15 cellular contexts compared by ENCODE assay signal in the genomic region with DNA sequence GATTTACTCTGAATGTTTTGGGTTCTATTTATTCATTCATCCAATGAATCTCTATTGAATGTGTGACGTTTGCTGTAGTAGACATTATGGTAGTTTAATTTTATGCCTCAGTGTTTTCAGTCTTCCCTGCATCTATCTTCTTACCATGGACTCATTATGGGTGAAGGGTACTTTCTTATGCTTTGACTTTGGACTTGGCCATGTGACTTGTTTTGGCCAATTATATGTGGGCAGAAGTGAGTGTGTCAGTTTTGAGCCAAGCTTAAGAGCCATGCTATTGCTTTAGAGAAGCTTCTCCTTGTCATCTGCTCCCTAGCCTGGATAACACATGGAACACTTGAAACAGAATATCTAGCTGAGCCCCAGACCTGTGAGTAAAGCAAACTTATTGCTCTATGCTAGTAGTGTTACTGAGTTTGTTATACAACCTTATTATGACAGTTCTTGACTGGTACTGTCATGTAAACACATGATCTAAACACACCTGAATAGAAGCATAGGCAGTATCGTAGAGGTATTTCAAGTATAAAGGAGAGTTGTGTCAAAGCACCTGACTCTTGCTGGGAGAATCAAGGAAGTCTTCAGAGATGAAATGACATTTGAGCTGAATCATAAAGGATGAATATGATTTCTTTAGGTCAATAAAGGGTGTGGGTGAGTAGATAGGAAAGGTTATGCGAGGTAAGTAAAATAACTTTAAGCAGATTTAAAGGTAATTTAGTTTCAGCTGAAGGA.
A peak's percentile ranks its signal among the peaks of the same experiment; 100 is the strongest.
DNase-seq lines count a peak whose midpoint lies in the region; ATAC-seq, FAIRE-seq and TF ChIP-seq lines count a peak whose summit lies in the region.
"Had no signal": no experiment of that assay in that cellular context is flagged by ENCODE, and none has a peak within 500 bp of the region (broad histone marks: within the 10 kb centered on the region; RNA-seq: fewer than 3 reads in every experiment).

No MANE protein-coding gene starts in this region.

- H3K9me1 ChIP-seq in K562 (ENCODE audit: control insufficient read depth, insufficient read depth, low read length): no peaks in the 10 kb centered on the region

- no peak overlapping the region for H3K27ac ChIP-seq in K562 (ENCODE audit: extremely low read depth, low read depth, low read length)
- peak overlapping the region in 2 of 4 donors; percentile 29 to 41 for H3K27ac ChIP-seq in transverse colon
- H3K27ac ChIP-seq in caudate nucleus (ENCODE audit: low read depth, low read length): no peak overlapping the region
- H3K27ac ChIP-seq: GM23248 had no signal

- TF ChIP-seq CTCF in Calu3 (IDR thresholded peaks at IDR 0.05; ENCODE audit: unreplicated experiment) (no peak), K562 (IDR thresholded peaks at IDR 0.05 in 2 of 3, conservative IDR thresholded peaks at IDR 0.05 in 1 of 3; ENCODE audit: insufficient read depth in 2 of 3, low read depth in 1 of 3, low read length in 3 of 3) (no peak), glutamatergic neuron (IDR thresholded peaks at IDR 0.05; ENCODE audit: partially characterized antibody, unreplicated experiment) (no peak), transverse colon (IDR thresholded peaks at IDR 0.05) (no peak)

- H3K4me1 Mint-ChIP-seq in Calu3 (ENCODE audit: low read depth, unreplicated experiment): peaks cover 24% of the 10 kb centered on the region
- peaks cover 47% of the 10 kb centered on the region for H3K4me1 Mint-ChIP-seq in glutamatergic neuron (ENCODE audit: low read depth, unreplicated experiment)
- no peaks in the 10 kb centered on the region for H3K4me1 Mint-ChIP-seq in stimulated activated memory B cell treated with anti-CD40 and anti-IgM and Interleukin-4, amounts not matched to agents 10 μg/mL and 1 μg/mL and 100 μg/mL, for 72 hours
- H3K4me1 Mint-ChIP-seq: B cell, IgD-negative memory B cell had no signal

- H3K4me2 ChIP-seq in K562 (ENCODE audit: insufficient read depth, low read length): no peak overlapping the region

- DNase-seq in Calu3: no peak
- peak; percentile 86 for DNase-seq in DMS 273 treated with DMSO at 0.1 percent for 48 hours (lab: John Stamatoyannopoulos, UW)
- no peak for DNase-seq in K562 (ENCODE audit: extremely low read depth in 1 of 4, low spot score in 3 of 4)
- DNase-seq in glutamatergic neuron: no peak
- DNase-seq in transverse colon: no peak
- no peak for DNase-seq in caudate nucleus (lab: John Stamatoyannopoulos, UW)
- no peak for DNase-seq in HTR-8/SVneo (ENCODE audit: insufficient read length, low spot score)
- DNase-seq: C1 segment of cervical spinal cord; CD4-positive, alpha-beta T cell; GM23248 had no signal

- H3K36me3 ChIP-seq in K562 (ENCODE audit: control insufficient read depth, insufficient read depth, low read length) (no peaks in the 10 kb centered on the region), transverse colon (no peaks in the 10 kb centered on the region)

- no peaks in the 10 kb centered on the region for H4K20me1 ChIP-seq in K562 (replicated peaks; ENCODE audit: control insufficient read depth, insufficient read depth, low read length)

- no peak overlapping the region for H3K9ac ChIP-seq in K562 (ENCODE audit: insufficient read depth in 1 of 2, low read depth in 2 of 2, low read length in 2 of 2)
- H3K9ac ChIP-seq: GM23248 had no signal

- BruUV-seq in Calu3 (replicated peaks; lab: Mats Ljungman, UMichigan) (no TSS peak), K562 (replicated peaks; lab: Mats Ljungman, UMichigan) (no TSS peak)

- in situ Hi-C loops in K562 (cut with MboI): no loop called here
- in situ Hi-C loops in transverse colon (cut with MboI; ENCODE audit: low pct_ligation_motif_present in 1 of 4, low pct_unique_long_range_greater_than_20kb in 1 of 4, low sequenced_read_pairs in 3 of 4): no loop called here

- no peak for TF ChIP-seq RAD21 in K562 (CRISPR knock-in tag; conservative IDR thresholded peaks at IDR 0.05 in 1 of 2, IDR thresholded peaks at IDR 0.05 in 1 of 2)

- 64% methylated on average over 3 of the region's 3 CpGs for WGBS in K562 (ENCODE audit: insufficient coverage, low coverage, missing lambda C conversion rate)
- WGBS in transverse colon (ENCODE audit: low coverage in 1 of 2), 2 donors: 49 to 60% methylated on average over 3 of the region's 3 CpGs

- no peaks in the 10 kb centered on the region for H3K36me3 Mint-ChIP-seq in Calu3 (ENCODE audit: insufficient read depth, unreplicated experiment)
- no peaks in the 10 kb centered on the region for H3K36me3 Mint-ChIP-seq in glutamatergic neuron (ENCODE audit: unreplicated experiment)
- H3K36me3 Mint-ChIP-seq in stimulated activated memory B cell treated with anti-CD40 and anti-IgM and Interleukin-4, amounts not matched to agents 10 μg/mL and 1 μg/mL and 100 μg/mL, for 72 hours: no peaks in the 10 kb centered on the region
- H3K36me3 Mint-ChIP-seq: IgD-negative memory B cell had no signal

- TF ChIP-seq POLR2A in K562 (conservative IDR thresholded peaks at IDR 0.05): no peak
- TF ChIP-seq POLR2A in transverse colon (IDR thresholded peaks at IDR 0.05): no peak

- H3K4me1 ChIP-seq in K562 (replicated peaks in 1 of 2; ENCODE audit: control insufficient read depth in 2 of 2, insufficient read depth in 2 of 2, low read length in 2 of 2) (peaks cover 0 to 28% of the 10 kb centered on the region in 2 experiments; a peak in 3 of 5 replicates), transverse colon (peaks cover 0 to 11% (median 0%) of the 10 kb centered on the region in 4 donors)

- TF ChIP-seq EP300 in K562 (IDR thresholded peaks at IDR 0.05; ENCODE audit: low read length) (no peak), transverse colon (IDR thresholded peaks at IDR 0.05; ENCODE audit: low read depth) (no peak)

- no peaks in the 10 kb centered on the region for H3K79me2 ChIP-seq in K562 (ENCODE audit: control insufficient read depth, insufficient read depth, low read length)

- H3K4me3 Mint-ChIP-seq in Calu3 (ENCODE audit: low read depth, unreplicated experiment) (no peak overlapping the region), glutamatergic neuron (ENCODE audit: unreplicated experiment) (peak overlapping the region; percentile 72)
- no peak overlapping the region for H3K4me3 Mint-ChIP-seq in stimulated activated memory B cell treated with anti-CD40 and anti-IgM and Interleukin-4, amounts not matched to agents 10 μg/mL and 1 μg/mL and 100 μg/mL, for 72 hours
- H3K4me3 Mint-ChIP-seq: B cell; CD4-positive, alpha-beta T cell; IgD-negative memory B cell had no signal

- H3K27ac Mint-ChIP-seq in Calu3 (ENCODE audit: unreplicated experiment) (peak overlapping the region; percentile 11), glutamatergic neuron (ENCODE audit: unreplicated experiment) (peak overlapping the region; percentile 82)
- no peak overlapping the region for H3K27ac Mint-ChIP-seq in stimulated activated memory B cell treated with anti-CD40 and anti-IgM and Interleukin-4, amounts not matched to agents 10 μg/mL and 1 μg/mL and 100 μg/mL, for 72 hours
- H3K27ac Mint-ChIP-seq: B cell; CD4-positive, alpha-beta T cell; IgD-negative memory B cell had no signal

- peak; percentile 51 for ATAC-seq in K562
- ATAC-seq in stimulated activated memory B cell treated with anti-CD40 and anti-IgM and Interleukin-4, amounts not matched to agents 10 μg/mL and 1 μg/mL and 100 μg/mL, for 72 hours: no peak
- ATAC-seq: HCT116 had no signal

- CTCF ChIA-PET in Calu3 (lab: Charles Lee) (no interaction called here), K562 (lab: Yijun Ruan, JAX; ENCODE audit: low intra/inter-chr PET ratio) (no interaction called here)

- H3K9me3 ChIP-seq in K562 (replicated peaks; ENCODE audit: control insufficient read depth, insufficient read depth, low read depth, low read length): no peaks in the 10 kb centered on the region
- H3K9me3 ChIP-seq in transverse colon: no peaks in the 10 kb centered on the region

- H3K27me3 ChIP-seq in K562 (ENCODE audit: control insufficient read depth in 2 of 2, insufficient read depth in 2 of 2, low read length in 2 of 2): no peaks in the 10 kb centered on the region
- no peaks in the 10 kb centered on the region for H3K27me3 ChIP-seq in transverse colon

- no peak overlapping the region for H3K4me3 ChIP-seq in K562
- H3K4me3 ChIP-seq in transverse colon: no peak overlapping the region
- H3K4me3 ChIP-seq: GM23248 had no signal

- H2AFZ ChIP-seq in K562 (ENCODE audit: low read depth, low read length): no peak overlapping the region; the same call in 1 of the 2 replicates
- H2AFZ ChIP-seq: GM23248 had no signal

- intact Hi-C loops in Calu3 (cut with micrococcal nuclease; ENCODE audit: unreplicated experiment) (no loop called here), K562 (cut with micrococcal nuclease) (no loop called here), transverse colon (cut with DNase I; ENCODE audit: low total_unique reads) (no loop called here)

- peak; percentile 23 for FAIRE-seq in K562 (lab: Jason Lieb, UNC)
- FAIRE-seq in HTR-8/SVneo (lab: Jason Lieb, UNC): no peak
- FAIRE-seq: H54 had no signal

- POLR2A ChIA-PET in K562 (lab: Yijun Ruan, JAX): interaction anchor here (0.7 to 1.4 kb wide), 2 partner anchors 12 to 1815 kb away, joined by 3 read pairs; no protein-coding TSS in a partner anchor

- H3K27me3 Mint-ChIP-seq in Calu3 (ENCODE audit: unreplicated experiment) (no peaks in the 10 kb centered on the region), glutamatergic neuron (ENCODE audit: unreplicated experiment) (peaks cover 9% of the 10 kb centered on the region)
- no peaks in the 10 kb centered on the region for H3K27me3 Mint-ChIP-seq in stimulated activated memory B cell treated with anti-CD40 and anti-IgM and Interleukin-4, amounts not matched to agents 10 μg/mL and 1 μg/mL and 100 μg/mL, for 72 hours
- H3K27me3 Mint-ChIP-seq: B cell; CD4-positive, alpha-beta T cell; IgD-negative memory B cell had no signal

- H3K9me3 Mint-ChIP-seq in Calu3 (ENCODE audit: low read depth, unreplicated experiment) (no peaks in the 10 kb centered on the region), glutamatergic neuron (ENCODE audit: unreplicated experiment) (peaks cover 14% of the 10 kb centered on the region)
- peaks cover 2% of the 10 kb centered on the region for H3K9me3 Mint-ChIP-seq in stimulated activated memory B cell treated with anti-CD40 and anti-IgM and Interleukin-4, amounts not matched to agents 10 μg/mL and 1 μg/mL and 100 μg/mL, for 72 hours

TF ChIP-seq in K562, 482 proteins besides CTCF, POLR2A, EP300 and RAD21 (continues in another document):
- no peak for TF ChIP-seq TEAD2 (tag; IDR thresholded peaks at IDR 0.05)
- TF ChIP-seq ERF (CRISPR knock-in tag; IDR thresholded peaks at IDR 0.05): no peak
- TF ChIP-seq NFIX (CRISPR knock-in tag; IDR thresholded peaks at IDR 0.05; ENCODE audit: low read depth): no peak
- TF ChIP-seq POLR2H (tag; IDR thresholded peaks at IDR 0.05; ENCODE audit: low read depth): peak; percentile 56; the same call in 1 of the 2 replicates
- TF ChIP-seq ZNF316 (IDR thresholded peaks at IDR 0.05): 0 out of 2 replicates have a peak, but pooled peaks have one; percentile 3
- TF ChIP-seq, protein P1, sequence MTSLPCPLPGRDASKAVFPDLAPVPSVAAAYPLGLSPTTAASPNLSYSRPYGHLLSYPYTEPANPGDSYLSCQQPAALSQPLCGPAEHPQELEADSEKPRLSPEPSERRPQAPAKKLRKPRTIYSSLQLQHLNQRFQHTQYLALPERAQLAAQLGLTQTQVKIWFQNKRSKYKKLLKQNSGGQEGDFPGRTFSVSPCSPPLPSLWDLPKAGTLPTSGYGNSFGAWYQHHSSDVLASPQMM (CRISPR knock-in tag; IDR thresholded peaks at IDR 0.05): no peak
- peak; percentile 62 for TF ChIP-seq RAD51 (IDR thresholded peaks at IDR 0.05; ENCODE audit: borderline replicate concordance, low read depth)
